ENCODE assay signal across 16 cellular contexts in genomic region chr1:16489195-16489880, GRCh38. TPM values are rescaled to one million over a fixed set of nuclear protein-coding genes. Genes with fewer than 3 reads are reported as not detected.
"Had no signal": no experiment of that assay in that cellular context is flagged by ENCODE, and none has a peak within 500 bp of the region (broad histone marks: within the 10 kb centered on the region; RNA-seq: fewer than 3 reads in every experiment).

No MANE protein-coding gene starts in this region.

RNA-seq across cellular contexts. Expression of gene RNU1-1, which starts 24.7 kb away (rescaled TPM):
- polyA plus RNA-seq: adrenal gland, aorta, cardiac muscle cell had no signal

RNA-seq across cellular contexts. Expression of gene SPATA21, which starts 52.1 kb away (rescaled TPM):
- total RNA-seq: activated CD4-positive, alpha-beta T cell treated with anti-CD3 and anti-CD28 coated beads for 36 hours; activated CD4-positive, alpha-beta T cell treated with anti-CD3 and anti-CD28 coated beads, Interleukin-2, amount 10 ng/mL, durations not matched to agents 7 days and 5 days; activated CD8-positive, alpha-beta memory T cell treated with anti-CD3 and anti-CD28 coated beads, Interleukin-2, amount 10 ng/mL, durations not matched to agents 7 days and 5 days; activated CD8-positive, alpha-beta T cell treated with anti-CD3 and anti-CD28 coated beads, Interleukin-2, amount 10 ng/mL, durations not matched to agents 7 days and 5 days; activated T-helper 2 cell treated with anti-CD3 and anti-CD28 coated beads, Interferon-gamma antibody, Interleukin-2, Interleukin-4, amounts not matched to agents 10 μg/mL and 5 μg/mL and 100 μg/mL, durations not matched to agents 14 hours and 24 hours and 36 hours; adrenal gland; aorta; astrocyte; body of pancreas; breast epithelium; T-cell; T-helper 1 cell treated with Interleukin-12 subunit alpha and Interleukin-12 subunit beta and Interleukin-4 antibody, amounts not matched to agents 30 ng/mL and 1 ng/mL, for 36 hours; T-helper 17 cell; T-helper 2 cell treated with Interferon-gamma antibody and Interleukin-4, amounts not matched to agents 100 ng/mL and 5 ng/mL, for 36 hours; WTC11 had no signal
- polyA plus RNA-seq: cardiac muscle cell had no signal
